8 cellular contexts compared by ENCODE assay signal in genomic region chr3:189144645-189145044, GRCh38. TPM values are rescaled to one million over a fixed set of nuclear protein-coding genes. Genes with fewer than 3 reads are reported as not detected.
DNase-seq lines count a peak whose midpoint lies in the region; ATAC-seq and TF ChIP-seq lines count a peak whose summit lies in the region.

No MANE protein-coding gene starts in this region.

- H2AFZ ChIP-seq in MM.1S (ENCODE audit: low read length) = no peak overlapping the region

- peaks cover 0 to 1% (median 0%) of the 10 kb centered on the region in 11 donors for H3K9me3 Mint-ChIP-seq in naive thymus-derived CD4-positive, alpha-beta T cell

- peak; percentile 12 for DNase-seq in EH (ENCODE audit: low read depth)
- DNase-seq in NCI-H1436 (lab: John Stamatoyannopoulos, UW) = peak; percentile 67
- peak in 1 of 2 donors; percentile 45 for DNase-seq in breast epithelium (ENCODE audit: low spot score in 2 of 2)
- peak in 4 of 9 donors; percentile 16 to 35 (median 22) for DNase-seq in naive thymus-derived CD4-positive, alpha-beta T cell
- DNase-seq in GF-D8 (lab: John Stamatoyannopoulos, UW) = no peak
- no peak for DNase-seq in substantia nigra (lab: John Stamatoyannopoulos, UW)
- no peak for DNase-seq in MM.1S
- DNase-seq in medulla oblongata (ENCODE audit: extremely low spot score) = no peak

- H3K27me3 Mint-ChIP-seq in naive thymus-derived CD4-positive, alpha-beta T cell = peaks cover 0 to 34% (median 3%) of the 10 kb centered on the region in 5 donors

- no peak for TF ChIP-seq POLR2A in breast epithelium (IDR thresholded peaks at IDR 0.05)

- no peak overlapping the region for H3K4me2 ChIP-seq in MM.1S (ENCODE audit: low read depth, low read length)

- H3K4me1 Mint-ChIP-seq in naive thymus-derived CD4-positive, alpha-beta T cell = peaks cover 6 to 45% (median 8%) of the 10 kb centered on the region in 7 donors

- H3K9ac ChIP-seq in MM.1S (ENCODE audit: low read length) = no peak overlapping the region

- peak overlapping the region in 1 of 9 donors; percentile 22 for H3K27ac Mint-ChIP-seq in naive thymus-derived CD4-positive, alpha-beta T cell

- H3K27ac ChIP-seq in breast epithelium (peak overlapping the region; percentile 37 to 61), substantia nigra (ENCODE audit: low read depth, low read length, poor library complexity, severe bottlenecking) (no peak overlapping the region), MM.1S (ENCODE audit: low read length) (no peak overlapping the region)
- no peak overlapping the region for H3K27ac ChIP-seq in naive thymus-derived CD4-positive, alpha-beta T cell (ENCODE audit: low read depth, low read length)

- ATAC-seq in naive thymus-derived CD4-positive, alpha-beta T cell = peak; percentile 74

- H3K27me3 ChIP-seq in breast epithelium (no peaks in the 10 kb centered on the region), MM.1S (replicated peaks; ENCODE audit: insufficient read depth, low read length) (no peaks in the 10 kb centered on the region)
- H3K27me3 ChIP-seq in naive thymus-derived CD4-positive, alpha-beta T cell (ENCODE audit: control insufficient read depth in 2 of 2, insufficient read depth in 2 of 2, low read length in 2 of 2) = no peaks in the 10 kb centered on the region

- POLR2A ChIA-PET in naive thymus-derived CD4-positive, alpha-beta T cell (lab: Charles Lee) = interaction anchor here (2.5 kb wide), 1 partner anchor 1405 kb away, joined by 14 read pairs; no protein-coding TSS in a partner anchor

- H3K9me3 ChIP-seq in breast epithelium (no peaks in the 10 kb centered on the region), MM.1S (replicated peaks; ENCODE audit: insufficient read depth, low read length) (no peaks in the 10 kb centered on the region)
- H3K9me3 ChIP-seq in naive thymus-derived CD4-positive, alpha-beta T cell (ENCODE audit: control insufficient read depth in 2 of 3, low read length in 3 of 3) = no peaks in the 10 kb centered on the region

- no peaks in the 10 kb centered on the region for H3K36me3 Mint-ChIP-seq in naive thymus-derived CD4-positive, alpha-beta T cell

- H3K79me2 ChIP-seq in MM.1S (ENCODE audit: low read length) = no peaks in the 10 kb centered on the region

- intact Hi-C loops in breast epithelium (cut with DNase I; ENCODE audit: low total_unique reads) = no loop called here
- intact Hi-C loops in naive thymus-derived CD4-positive, alpha-beta T cell (cut with micrococcal nuclease) = loop anchor here (1.0 to 10.0 kb wide), 10 partner anchors 12 to 1405 kb away; no protein-coding TSS in a partner anchor

- H3K36me3 ChIP-seq in breast epithelium (no peaks in the 10 kb centered on the region), MM.1S (replicated peaks; ENCODE audit: insufficient read depth, low read length) (no peaks in the 10 kb centered on the region)
- no peaks in the 10 kb centered on the region for H3K36me3 ChIP-seq in naive thymus-derived CD4-positive, alpha-beta T cell (ENCODE audit: control insufficient read depth in 2 of 3, insufficient read depth in 3 of 3, low read length in 3 of 3)

- H3K4me3 ChIP-seq in breast epithelium = no peak overlapping the region
- no peak overlapping the region for H3K4me3 ChIP-seq in naive thymus-derived CD4-positive, alpha-beta T cell (ENCODE audit: low read length)
- no peak overlapping the region for H3K4me3 ChIP-seq in MM.1S (ENCODE audit: low read length)

- CTCF ChIA-PET in naive thymus-derived CD4-positive, alpha-beta T cell (lab: Charles Lee) = interaction anchor here (0.6 to 12.9 kb wide), 7 partner anchors 23 to 1406 kb away, joined by 3 to 163 read pairs (median 4); no protein-coding TSS in a partner anchor

- H3K9me2 ChIP-seq in MM.1S (replicated peaks; ENCODE audit: insufficient read depth, low read length) = no peaks in the 10 kb centered on the region

- TF ChIP-seq CTCF in breast epithelium (IDR thresholded peaks at IDR 0.05) (peak; percentile 24 to 59 (median 43)), MM.1S (IDR thresholded peaks at IDR 0.05; ENCODE audit: low read length) (no peak)

- no peaks in the 10 kb centered on the region for H4K20me1 ChIP-seq in MM.1S (ENCODE audit: insufficient read depth, low read length)

- H3K4me1 ChIP-seq in breast epithelium = no peaks in the 10 kb centered on the region
- peaks cover 0 to 22% of the 10 kb centered on the region in 2 donors for H3K4me1 ChIP-seq in naive thymus-derived CD4-positive, alpha-beta T cell (ENCODE audit: control insufficient read depth in 2 of 2, insufficient read depth in 2 of 2, low read length in 2 of 2)
- no peaks in the 10 kb centered on the region for H3K4me1 ChIP-seq in MM.1S (ENCODE audit: low read length)

- H3F3A ChIP-seq in MM.1S (ENCODE audit: insufficient read depth, low read length) = no peaks in the 10 kb centered on the region

- peak overlapping the region in 1 of 10 donors; percentile 13 for H3K4me3 Mint-ChIP-seq in naive thymus-derived CD4-positive, alpha-beta T cell

RNA-seq across cellular contexts. Expression of gene TPRG1, which starts 27.1 kb away (rescaled TPM):
- 10 to 100 TPM; 29.2 to 65.9 (median 31.9) TPM for total RNA-seq in breast epithelium
- total RNA-seq in naive thymus-derived CD4-positive, alpha-beta T cell = 1 to 10 TPM in 4 of 5 experiments, under 1 TPM in 1; 0.13 to 5.4 (median 3.3) TPM
- under 1 TPM; 0.16 to 0.45 TPM for polyA plus RNA-seq in naive thymus-derived CD4-positive, alpha-beta T cell

Comparison
In these comparisons a context has a peak if more than half of its experiments do, and no peak if none do; other contexts are left out.
1. DNase-seq: peak in EH (single experiment) and NCI-H1436 (single experiment); none in GF-D8 (single experiment), substantia nigra (0 of 49), MM.1S (single experiment) and medulla oblongata (single experiment).
2. H3K27ac ChIP-seq: peak in breast epithelium (2 of 2); none in naive thymus-derived CD4-positive, alpha-beta T cell (single experiment), substantia nigra (single experiment) and MM.1S (single experiment).
3. RNA of gene TPRG1, which starts 27.1 kb away (total RNA-seq): 29.2 to 65.9 TPM in breast epithelium; 0.13 to 5.4 TPM in naive thymus-derived CD4-positive, alpha-beta T cell; every median in the first group is over 4 times any median in the second.